Comparison of ENCODE assay signal across 34 cellular contexts in genomic region chr15:97473615-97474014, GRCh38.
A peak's percentile ranks its signal among the peaks of the same experiment; 100 is the strongest.
DNase-seq lines count a peak whose midpoint lies in the region; ATAC-seq, FAIRE-seq and TF ChIP-seq lines count a peak whose summit lies in the region.
"Had no signal": no experiment of that assay in that cellular context is flagged by ENCODE, and none has a peak within 500 bp of the region (broad histone marks: within the 10 kb centered on the region; RNA-seq: fewer than 3 reads in every experiment).

No MANE protein-coding gene starts in this region.

- H3K18ac ChIP-seq in mesenchymal stem cell (ENCODE audit: low read depth in 1 of 2, low read length in 2 of 2) = no peak overlapping the region

- no peak overlapping the region for H3K4ac ChIP-seq in mesenchymal stem cell (ENCODE audit: low read depth in 1 of 2, low read length in 2 of 2)

- TF ChIP-seq CTCF in mucosa of descending colon (IDR thresholded peaks at IDR 0.05) (no peak), dorsolateral prefrontal cortex (IDR thresholded peaks at IDR 0.05 in 54 of 56, conservative IDR thresholded peaks at IDR 0.05 in 2 of 56; ENCODE audit: low read depth in 1 of 56, partially characterized antibody in 56 of 56) (no peak)

- H3K9me3 ChIP-seq in mucosa of descending colon = no peaks in the 10 kb centered on the region
- H3K9me3 ChIP-seq in mesenchymal stem cell (ENCODE audit: control insufficient read depth, low read length) = peaks cover 34% of the 10 kb centered on the region
- H3K9me3 ChIP-seq: Caco-2 had no signal

- no peak overlapping the region for H3K23ac ChIP-seq in mesenchymal stem cell (ENCODE audit: low read length in 2 of 2)

- H3K9ac ChIP-seq in mesenchymal stem cell (ENCODE audit: low read length) = no peak overlapping the region
- H3K9ac ChIP-seq: BLaER1; BLaER1 treated with 17β-estradiol and CSF1 and Interleukin-3, amounts not matched to agents 10 nM and 100 nM had no signal

- WGBS in mesenchymal stem cell = 71% methylated on average over 1 of the region's 1 CpG

- H2BK12ac ChIP-seq in mesenchymal stem cell (ENCODE audit: low read length in 2 of 2) = no peak overlapping the region

- ATAC-seq in left colon (peak; percentile 76), mucosa of descending colon (peak; percentile 53), HG03457 (IDR thresholded peaks at IDR 0.05; ENCODE audit: unreplicated experiment) (no peak), GM19455 (IDR thresholded peaks at IDR 0.05; ENCODE audit: unreplicated experiment) (no peak)
- ATAC-seq: A549; CD8-positive, alpha-beta T cell had no signal

- H2BK5ac ChIP-seq in mesenchymal stem cell (ENCODE audit: low read depth, low read length, poor library complexity, severe bottlenecking) = no peak overlapping the region

- H3K79me1 ChIP-seq in mesenchymal stem cell (replicated peaks; ENCODE audit: low read length, poor library complexity, severe bottlenecking) = no peaks in the 10 kb centered on the region

- H3K4me1 ChIP-seq in mucosa of descending colon (ENCODE audit: low read depth) (no peaks in the 10 kb centered on the region), mesenchymal stem cell (ENCODE audit: control insufficient read depth, insufficient read depth, low read depth, low read length) (no peaks in the 10 kb centered on the region)
- H3K4me1 ChIP-seq: A549; BE2C; BLaER1; BLaER1 treated with 17β-estradiol and CSF1 and Interleukin-3, amounts not matched to agents 10 nM and 100 nM; Caco-2 had no signal

- no peaks in the 10 kb centered on the region for H3K36me3 ChIP-seq in mucosa of descending colon (ENCODE audit: low read depth)
- no peaks in the 10 kb centered on the region for H3K36me3 ChIP-seq in mesenchymal stem cell (ENCODE audit: control insufficient read depth in 1 of 2, insufficient read depth in 2 of 2, low read depth in 1 of 2, low read length in 2 of 2)
- H3K36me3 ChIP-seq: BE2C; BLaER1; BLaER1 treated with 17β-estradiol and CSF1 and Interleukin-3, amounts not matched to agents 10 nM and 100 nM had no signal

- no peak overlapping the region for H2BK120ac ChIP-seq in mesenchymal stem cell (ENCODE audit: low read depth, low read length)

- no peak overlapping the region for H3K4me2 ChIP-seq in mesenchymal stem cell (ENCODE audit: low read length, poor library complexity, severe bottlenecking)
- H3K4me2 ChIP-seq: A549; BLaER1; BLaER1 treated with 17β-estradiol and CSF1 and Interleukin-3, amounts not matched to agents 10 nM and 100 nM had no signal

- H3K27ac ChIP-seq in dorsolateral prefrontal cortex (no peak overlapping the region), mesenchymal stem cell (ENCODE audit: low read length, poor library complexity, severe bottlenecking) (no peak overlapping the region)
- H3K27ac ChIP-seq: 22Rv1; A549; BLaER1; BLaER1 treated with 17β-estradiol and CSF1 and Interleukin-3, amounts not matched to agents 10 nM and 100 nM; C4-2B had no signal

- no peak overlapping the region for H3K14ac ChIP-seq in mesenchymal stem cell (ENCODE audit: low read length in 2 of 2)

- H2AK5ac ChIP-seq in mesenchymal stem cell (ENCODE audit: low read length, severe bottlenecking) = no peak overlapping the region

- no peak overlapping the region for H4K8ac ChIP-seq in mesenchymal stem cell (ENCODE audit: low read length)

- FAIRE-seq in GM19239 (lab: Jason Lieb, UNC) (peak; percentile 39), urothelium cell line (lab: Jason Lieb, UNC) (peak; percentile 44)
- FAIRE-seq: D721Med had no signal

- no peak overlapping the region for H2BK15ac ChIP-seq in mesenchymal stem cell (ENCODE audit: low read depth, poor library complexity, severe bottlenecking)

- H3K27me3 ChIP-seq in dorsolateral prefrontal cortex (peaks cover 0 to 4% (median 0%) of the 10 kb centered on the region in 45 donors), mesenchymal stem cell (ENCODE audit: control insufficient read depth in 1 of 2, insufficient read depth in 1 of 2, low read length in 2 of 2) (no peaks in the 10 kb centered on the region)
- H3K27me3 ChIP-seq: BE2C; BLaER1; BLaER1 treated with 17β-estradiol and CSF1 and Interleukin-3, amounts not matched to agents 10 nM and 100 nM had no signal

- no peak for DNase-seq in GM19239 (ENCODE audit: insufficient read length, low spot score)
- DNase-seq in left colon = no peak
- DNase-seq in mucosa of descending colon = no peak
- no peak for DNase-seq in urothelium cell line (ENCODE audit: low spot score)
- DNase-seq in dorsolateral prefrontal cortex = no peak
- no peak for DNase-seq in mesenchymal stem cell
- DNase-seq: 8988T; ACHN; AML-193; BE2C; C1 segment of cervical spinal cord; Caco-2; Calu3; CD4-positive, alpha-beta memory T cell; CD4-positive, alpha-beta T cell; CD4-positive, CD25-positive, alpha-beta regulatory T cell; CD8-positive, alpha-beta memory T cell; CD8-positive, alpha-beta T cell; COR-L47; DMS 273 treated with DMSO at 0.1 percent for 48 hours; DMS153; DMS53; DMS79; DMS79 treated with DMSO at 0.1 percent for 48 hours; DND-41; EL had no signal

- no peak overlapping the region for H4K91ac ChIP-seq in mesenchymal stem cell (ENCODE audit: low read length)

- H3K4me3 ChIP-seq in mucosa of descending colon (no peak overlapping the region), dorsolateral prefrontal cortex (no peak overlapping the region), mesenchymal stem cell (ENCODE audit: insufficient read depth in 1 of 2, low read depth in 1 of 2, low read length in 2 of 2) (no peak overlapping the region)
- H3K4me3 ChIP-seq: A549; BLaER1; BLaER1 treated with 17β-estradiol and CSF1 and Interleukin-3, amounts not matched to agents 10 nM and 100 nM had no signal

- intact Hi-C loops in left colon (cut with DNase I, micrococcal nuclease) = no loop called here
- intact Hi-C loops in mucosa of descending colon (cut with DNase I, micrococcal nuclease) = no loop called here
- intact Hi-C loops in dorsolateral prefrontal cortex (cut with DNase I) = no loop called here

- no peak overlapping the region for H2AFZ ChIP-seq in mesenchymal stem cell (ENCODE audit: low read depth, low read length)

Comparison
In these comparisons a context has a peak if more than half of its experiments do, and no peak if none do; other contexts are left out.
1. ATAC-seq: peak in left colon (single experiment) and mucosa of descending colon (single experiment); none in HG03457 (single experiment) and GM19455 (single experiment).